Comparison of ENCODE assay signal across 11 cellular contexts in genomic region chr17:41691031-41691777, GRCh38. TPM values are rescaled to one million over a fixed set of nuclear protein-coding genes. Genes with fewer than 3 reads are reported as not detected.
DNase-seq lines count a peak whose midpoint lies in the region; ATAC-seq and TF ChIP-seq lines count a peak whose summit lies in the region.
"Had no signal": no experiment of that assay in that cellular context is flagged by ENCODE, and none has a peak within 500 bp of the region (broad histone marks: within the 10 kb centered on the region; RNA-seq: fewer than 3 reads in every experiment).

No MANE protein-coding gene starts in this region.

- H3K27ac Mint-ChIP-seq in activated CD8-positive, alpha-beta T cell treated with anti-CD3 and anti-CD28 coated beads for 36 hours, result peak overlapping the region; percentile 93
- peak overlapping the region; percentile 100 for H3K27ac Mint-ChIP-seq in stimulated activated naive CD8-positive, alpha-beta T cell treated with anti-CD3 and anti-CD28 coated beads, Interleukin-15, amount 100 ng/mL, for 72 hours

- H3K4me1 ChIP-seq in esophagus squamous epithelium, result peaks cover 16 to 55% (median 30%) of the 10 kb centered on the region in 3 donors

- WGBS in esophagus squamous epithelium, 2 donors, result 56 to 75% methylated on average over 9 to 10 of the region's 10 CpGs

- ATAC-seq in activated CD8-positive, alpha-beta T cell treated with anti-CD3 and anti-CD28 coated beads for 36 hours, result no peak
- ATAC-seq in stimulated activated naive CD8-positive, alpha-beta T cell treated with anti-CD3 and anti-CD28 coated beads, Interleukin-15, amount 100 ng/mL, for 72 hours, result no peak
- ATAC-seq in GM18861 (IDR thresholded peaks at IDR 0.05; ENCODE audit: unreplicated experiment), result no peak
- ATAC-seq in HG02884 (IDR thresholded peaks at IDR 0.05; ENCODE audit: unreplicated experiment), result no peak
- ATAC-seq: pancreas had no signal

- TF ChIP-seq POLR2A in esophagus squamous epithelium (IDR thresholded peaks at IDR 0.05), result no peak

- H3K9me3 ChIP-seq in esophagus squamous epithelium, result no peaks in the 10 kb centered on the region
- H3K9me3 ChIP-seq: pancreas had no signal

- H3K36me3 Mint-ChIP-seq in activated CD8-positive, alpha-beta T cell treated with anti-CD3 and anti-CD28 coated beads for 36 hours (ENCODE audit: low read depth), result peaks cover 49% of the 10 kb centered on the region

- no peaks in the 10 kb centered on the region for H3K9me3 Mint-ChIP-seq in activated CD8-positive, alpha-beta T cell treated with anti-CD3 and anti-CD28 coated beads for 36 hours
- H3K9me3 Mint-ChIP-seq in stimulated activated naive CD8-positive, alpha-beta T cell treated with anti-CD3 and anti-CD28 coated beads, Interleukin-15, amount 100 ng/mL, for 72 hours, result no peaks in the 10 kb centered on the region

- H3K36me3 ChIP-seq in esophagus squamous epithelium, result peaks cover 33 to 64% (median 54%) of the 10 kb centered on the region in 3 donors

- H3K27ac ChIP-seq in esophagus squamous epithelium, result peak overlapping the region; percentile 98 to 100 (median 99)
- H3K27ac ChIP-seq: pancreas had no signal

- peaks cover 31% of the 10 kb centered on the region for H3K4me1 Mint-ChIP-seq in activated CD8-positive, alpha-beta T cell treated with anti-CD3 and anti-CD28 coated beads for 36 hours (ENCODE audit: low read depth)
- peaks cover 74% of the 10 kb centered on the region for H3K4me1 Mint-ChIP-seq in stimulated activated naive CD8-positive, alpha-beta T cell treated with anti-CD3 and anti-CD28 coated beads, Interleukin-15, amount 100 ng/mL, for 72 hours

- H3K4me3 Mint-ChIP-seq in activated CD8-positive, alpha-beta T cell treated with anti-CD3 and anti-CD28 coated beads for 36 hours, result peak overlapping the region; percentile 97
- peak overlapping the region; percentile 98 to 100 for H3K4me3 Mint-ChIP-seq in stimulated activated naive CD8-positive, alpha-beta T cell treated with anti-CD3 and anti-CD28 coated beads, Interleukin-15, amount 100 ng/mL, for 72 hours

- no peaks in the 10 kb centered on the region for H3K27me3 Mint-ChIP-seq in activated CD8-positive, alpha-beta T cell treated with anti-CD3 and anti-CD28 coated beads for 36 hours
- no peaks in the 10 kb centered on the region for H3K27me3 Mint-ChIP-seq in stimulated activated naive CD8-positive, alpha-beta T cell treated with anti-CD3 and anti-CD28 coated beads, Interleukin-15, amount 100 ng/mL, for 72 hours

- no peak for TF ChIP-seq CTCF in activated CD8-positive, alpha-beta T cell treated with anti-CD3 and anti-CD28 coated beads for 36 hours (IDR thresholded peaks at IDR 0.05)
- TF ChIP-seq CTCF in esophagus squamous epithelium (IDR thresholded peaks at IDR 0.05), result no peak

- CTCF ChIA-PET in activated CD8-positive, alpha-beta T cell treated with anti-CD3 and anti-CD28 coated beads for 36 hours (lab: Charles Lee), result interaction anchor here (1.1 to 9.4 kb wide), 6 partner anchors 12 to 1407 kb away, joined by 3 to 117 read pairs (median 6); no protein-coding TSS in a partner anchor

- intact Hi-C loops in activated CD8-positive, alpha-beta T cell treated with anti-CD3 and anti-CD28 coated beads for 36 hours (cut with micrococcal nuclease), result no loop called here
- intact Hi-C loops in esophagus squamous epithelium (cut with DNase I), result no loop called here

- no peaks in the 10 kb centered on the region for H3K27me3 ChIP-seq in esophagus squamous epithelium
- H3K27me3 ChIP-seq: pancreas had no signal

- POLR2A ChIA-PET in activated CD8-positive, alpha-beta T cell treated with anti-CD3 and anti-CD28 coated beads for 36 hours (lab: Charles Lee), result interaction anchor here (0.6 to 8.4 kb wide), 19 partner anchors 12 to 1407 kb away, joined by 3 to 182 read pairs (median 3); partner anchors contain the start of genes KAT2A and KLHL11

- peak; percentile 32 for DNase-seq in activated T-cell treated with anti-CD3 and anti-CD28 coated beads, Interleukin-2, amount 50 U/mL, for 1 hour
- DNase-seq in activated T-cell treated with anti-CD3 and anti-CD28 coated beads for 4 hours, result no peak
- no peak for DNase-seq in activated CD8-positive, alpha-beta T cell treated with anti-CD3 and anti-CD28 coated beads for 36 hours
- no peak for DNase-seq in esophagus squamous epithelium (lab: John Stamatoyannopoulos, UW)
- DNase-seq in stimulated activated naive CD8-positive, alpha-beta T cell treated with anti-CD3 and anti-CD28 coated beads, Interleukin-15, amount 100 ng/mL, for 72 hours, result peak in 1 of 2 donors; percentile 43
- DNase-seq in SW480 (ENCODE audit: low spot score), result no peak
- DNase-seq: C1 segment of cervical spinal cord had no signal

- H3K4me3 ChIP-seq in esophagus squamous epithelium, result peak overlapping the region in 2 of 4 donors; percentile 81 to 82

RNA-seq across cellular contexts. Expression of gene EIF1, which starts 2.5 kb away (rescaled TPM):
- total RNA-seq in activated CD8-positive, alpha-beta T cell treated with anti-CD3 and anti-CD28 coated beads for 36 hours, result 100 to 1,000 TPM; 924 to 930 TPM
- 100 to 1,000 TPM in 3 of 4 donors, 10 to 100 TPM in 1; 96.5 to 311 (median 223) TPM for total RNA-seq in esophagus squamous epithelium

RNA-seq across cellular contexts. Expression of gene GAST, which starts 20.9 kb away (rescaled TPM):
- total RNA-seq in activated CD8-positive, alpha-beta T cell treated with anti-CD3 and anti-CD28 coated beads for 36 hours, result not detected
- not detected for total RNA-seq in esophagus squamous epithelium
- total RNA-seq: NCI-H460, pancreas had no signal

RNA-seq across cellular contexts. Expression of gene HAP1, which starts 43.2 kb away (rescaled TPM):
- total RNA-seq in activated CD8-positive, alpha-beta T cell treated with anti-CD3 and anti-CD28 coated beads for 36 hours, result under 1 TPM; 0.07 to 0.09 TPM
- total RNA-seq in esophagus squamous epithelium, result under 1 TPM; 0.34 to 0.94 (median 0.53) TPM
